1 cellular context compared by ENCODE assay signal in genomic region chr3:116339441-116340028, GRCh38.
TF ChIP-seq lines count a peak whose summit lies in the region.

No MANE protein-coding gene starts in this region.

TF ChIP-seq in SK-N-SH, 30 proteins besides CTCF, POLR2A, EP300 and RAD21 (continued from another document):
- TF ChIP-seq PBX3 (IDR thresholded peaks at IDR 0.05): peak; percentile 90
- TF ChIP-seq YY1 (IDR thresholded peaks at IDR 0.05; ENCODE audit: low read depth): 0 out of 2 replicates have a peak, but pooled peaks have one; percentile 22
- peak; percentile 51; the same call in 1 of the 2 replicates for TF ChIP-seq FOXM1 (IDR thresholded peaks at IDR 0.05; ENCODE audit: low read depth)
- no peak for TF ChIP-seq CHD2 (IDR thresholded peaks at IDR 0.05; ENCODE audit: low read length, partially characterized antibody)
- TF ChIP-seq REST (IDR thresholded peaks at IDR 0.05; ENCODE audit: low read depth, low read length): 0 out of 2 replicates have a peak, but pooled peaks have one; percentile 14
- peak; percentile 68; the same call in 1 of the 2 replicates for TF ChIP-seq POLR2AphosphoS5 (IDR thresholded peaks at IDR 0.05; ENCODE audit: low read depth, low read length)
- TF ChIP-seq MAX (IDR thresholded peaks at IDR 0.05; ENCODE audit: low read depth): peak; percentile 39
- no peak for TF ChIP-seq EZH2phosphoT487 (IDR thresholded peaks at IDR 0.05; ENCODE audit: borderline replicate concordance, low read depth)
- peak; percentile 68; the same call in 1 of the 2 replicates for TF ChIP-seq FOSL2 (IDR thresholded peaks at IDR 0.05; ENCODE audit: borderline replicate concordance, low read depth)
- peak; percentile 76 for TF ChIP-seq JUND (IDR thresholded peaks at IDR 0.05)
- TF ChIP-seq GABPA (IDR thresholded peaks at IDR 0.05; ENCODE audit: low read depth): no peak
- peak; percentile 70; the same call in 1 of the 2 replicates for TF ChIP-seq TEAD4 (IDR thresholded peaks at IDR 0.05; ENCODE audit: borderline replicate concordance, insufficient read depth)
- no peak for TF ChIP-seq MXI1 (IDR thresholded peaks at IDR 0.05; ENCODE audit: low read depth, low read length)
- TF ChIP-seq ZBTB33 (IDR thresholded peaks at IDR 0.05; ENCODE audit: borderline replicate concordance, low read depth): peak; percentile 48; the same call in 1 of the 2 replicates
- peak; percentile 95 for TF ChIP-seq NFIC (IDR thresholded peaks at IDR 0.05; ENCODE audit: borderline replicate concordance)
